Comparison of ENCODE assay signal across 6 cellular contexts in genomic region chr6:131191590-131191989, GRCh38.
"Had no signal": no experiment of that assay in that cellular context is flagged by ENCODE, and none has a peak within 500 bp of the region (broad histone marks: within the 10 kb centered on the region; RNA-seq: fewer than 3 reads in every experiment).

No MANE protein-coding gene starts in this region.

- H3K27ac ChIP-seq: HL-60, KMS-11 had no signal

- H3K4me3 ChIP-seq: K562 had no signal

- DNase-seq: IMR-90, KBM-7, KG1 had no signal

- H3K4me2 ChIP-seq: KMS-11 had no signal
